In the genomic region with DNA sequence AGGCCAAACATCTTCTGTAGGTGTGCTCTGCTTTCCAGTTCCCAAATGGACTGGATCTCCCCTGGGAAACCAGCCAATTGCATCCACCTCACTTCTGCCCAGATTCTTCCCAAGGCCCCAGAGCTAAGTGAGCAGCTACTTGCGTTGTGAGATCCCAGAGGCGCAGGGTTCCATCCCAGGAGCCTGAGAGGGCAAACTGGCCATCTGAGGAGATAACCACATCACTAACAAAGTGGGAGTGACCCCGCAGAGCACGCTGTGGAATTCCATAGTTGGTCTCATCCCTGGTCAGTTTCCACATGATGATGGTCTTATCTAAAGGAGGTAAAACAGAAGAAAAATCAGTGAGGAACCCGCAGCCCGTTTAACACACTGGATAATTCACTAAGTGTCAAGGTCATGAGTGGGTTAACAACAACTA, we compare ENCODE assay signal across 8 cellular contexts. TPM values are rescaled to one million over a fixed set of nuclear protein-coding genes. Genes with fewer than 3 reads are reported as not detected.
A peak's percentile ranks its signal among the peaks of the same experiment; 100 is the strongest.
DNase-seq lines count a peak whose midpoint lies in the region; ATAC-seq, FAIRE-seq and TF ChIP-seq lines count a peak whose summit lies in the region.

No MANE protein-coding gene starts in this region.

- H4K5ac ChIP-seq in H1 (ENCODE audit: insufficient read length, low read depth, low read length), result no peak overlapping the region

- POLR2A ChIA-PET in CD8-positive, alpha-beta T cell (lab: Charles Lee), result interaction anchor here (1.2 to 8.1 kb wide), 5 partner anchors 9 to 35 kb away, joined by 4 to 94 read pairs (median 4); a partner anchor contains a TSS
- POLR2A ChIA-PET in H1 (lab: Charles Lee; ENCODE audit: partially characterized antibody), result interaction anchor here (0.8 to 34.2 kb wide), 17 partner anchors 4 to 85 kb away, joined by 3 to 1334 read pairs (median 6); a partner anchor contains a TSS

- CTCF ChIA-PET in CD8-positive, alpha-beta T cell (lab: Charles Lee), result interaction anchor here (1.0 to 2.1 kb wide), 5 partner anchors 11 to 52 kb away, joined by 3 to 7 read pairs (median 5); a partner anchor contains a TSS
- CTCF ChIA-PET in H1 (lab: Charles Lee; ENCODE audit: partially characterized antibody), result interaction anchor here (1.0 kb wide), 1 partner anchor 39 kb away, joined by 3 read pairs; no protein-coding TSS in a partner anchor

- H4K8ac ChIP-seq in H1 (ENCODE audit: extremely low read depth, insufficient read depth, low read length), result peak overlapping the region; percentile 39; the same call in 1 of the 2 replicates

- no peak overlapping the region for H3K18ac ChIP-seq in H1 (ENCODE audit: extremely low read depth, low read length)

- H3K14ac ChIP-seq in H1 (ENCODE audit: insufficient read length), result no peak overlapping the region

- peak overlapping the region; percentile 69 for H3K27ac ChIP-seq in CD8-positive, alpha-beta T cell (ENCODE audit: low read depth, low read length)
- peak overlapping the region; percentile 93 for H3K27ac ChIP-seq in OCI-LY3 (ENCODE audit: low read length)
- 0 out of 2 replicates have a peak overlapping the region, but pooled peaks have one; percentile 36 for H3K27ac ChIP-seq in H1 (ENCODE audit: low read depth, low read length)

- no peak for TF ChIP-seq CTCF in CD8-positive, alpha-beta T cell (IDR thresholded peaks at IDR 0.05)
- no peak for TF ChIP-seq CTCF in OCI-LY3 (IDR thresholded peaks at IDR 0.05; ENCODE audit: low read depth, low read length)
- no peak for TF ChIP-seq CTCF in H1 (IDR thresholded peaks at IDR 0.05; ENCODE audit: control extremely low read depth in 1 of 3, insufficient read depth in 1 of 3, low read depth in 1 of 3, low read length in 3 of 3)
- TF ChIP-seq CTCF in neural crest cell (conservative IDR thresholded peaks at IDR 0.05), result no peak

- no peak overlapping the region for H2BK15ac ChIP-seq in H1 (ENCODE audit: low read length)

- H3K4me3 ChIP-seq in CD8-positive, alpha-beta T cell (ENCODE audit: low read depth, low read length), result peak overlapping the region; percentile 76
- peak overlapping the region; percentile 95 for H3K4me3 ChIP-seq in OCI-LY3 (ENCODE audit: low read length)
- H3K4me3 ChIP-seq in H1 (ENCODE audit: extremely low read depth in 1 of 4, insufficient read depth in 2 of 4, low read depth in 3 of 4, low read length in 4 of 4), result peak overlapping the region; percentile 83 to 100 (median 96)

- H2AFZ ChIP-seq in OCI-LY3 (ENCODE audit: low read depth, low read length) (no peak overlapping the region), H1 (ENCODE audit: low read length) (no peak overlapping the region)

- H3K9me3 Mint-ChIP-seq in CD8-positive, alpha-beta T cell, result no peaks in the 10 kb centered on the region
- no peaks in the 10 kb centered on the region for H3K9me3 Mint-ChIP-seq in neural crest cell

- no peaks in the 10 kb centered on the region for H3K27me3 ChIP-seq in CD8-positive, alpha-beta T cell (ENCODE audit: insufficient read depth, low read length)
- H3K27me3 ChIP-seq in OCI-LY3 (ENCODE audit: low read depth, low read length) (no peaks in the 10 kb centered on the region), H1 (replicated peaks in 1 of 4; ENCODE audit: control insufficient read depth in 3 of 4, extremely low read depth in 1 of 4, insufficient read depth in 3 of 4, low read length in 3 of 4) (no peaks in the 10 kb centered on the region)

- 0 out of 2 replicates have a peak overlapping the region, but pooled peaks have one; percentile 32 for H2BK5ac ChIP-seq in H1 (ENCODE audit: low read depth, low read length)

- H3K79me2 ChIP-seq in OCI-LY3 (ENCODE audit: low read length), result peaks cover 65% of the 10 kb centered on the region
- peaks cover 27 to 56% of the 10 kb centered on the region in 2 experiments for H3K79me2 ChIP-seq in H1 (ENCODE audit: control insufficient read depth in 1 of 2, insufficient read depth in 2 of 2, low read length in 2 of 2)

- TF ChIP-seq EP300 in H1 (IDR thresholded peaks at IDR 0.05; ENCODE audit: borderline replicate concordance in 1 of 2, low read depth in 2 of 2, low read length in 2 of 2), result no peak

- peaks cover 32% of the 10 kb centered on the region for H3K4me1 ChIP-seq in CD8-positive, alpha-beta T cell (ENCODE audit: insufficient read depth, low read length)
- H3K4me1 ChIP-seq in OCI-LY3 (ENCODE audit: low read length) (peaks cover 20% of the 10 kb centered on the region), H1 (replicated peaks in 1 of 4; ENCODE audit: control insufficient read depth in 3 of 4, insufficient read depth in 4 of 4, low read length in 3 of 4) (peaks cover 5 to 19% (median 10%) of the 10 kb centered on the region in 4 experiments)

- peaks cover 68% of the 10 kb centered on the region for H3K36me3 Mint-ChIP-seq in CD8-positive, alpha-beta T cell
- peaks cover 42% of the 10 kb centered on the region for H3K36me3 Mint-ChIP-seq in neural crest cell (ENCODE audit: low read depth)

- no peak for TF ChIP-seq RAD21 in H1 (IDR thresholded peaks at IDR 0.05 in 1 of 2, conservative IDR thresholded peaks at IDR 0.05 in 1 of 2; ENCODE audit: low read depth in 2 of 2, low read length in 2 of 2)

- no peak overlapping the region for H2BK120ac ChIP-seq in H1 (replicated peaks; ENCODE audit: low read depth, low read length)

- H3K27ac Mint-ChIP-seq in CD8-positive, alpha-beta T cell, result peak overlapping the region; percentile 99
- peak overlapping the region; percentile 100 for H3K27ac Mint-ChIP-seq in neural crest cell (ENCODE audit: unreplicated experiment)

- no peak overlapping the region for H2BK12ac ChIP-seq in H1 (ENCODE audit: low read depth, low read length)

- no peak; a peak in 1 of 3 replicates for TF ChIP-seq POLR2A in H1 (IDR thresholded peaks at IDR 0.05; ENCODE audit: control extremely low read depth in 1 of 2, low read depth in 2 of 2, low read length in 2 of 2)

- 58% methylated on average over 6 of the region's 6 CpGs; no CpG with 5 or more reads in 1 of the 2 experiments for WGBS in H1 (ENCODE audit: extremely low coverage in 1 of 2, insufficient coverage in 1 of 2, insufficient read length in 1 of 2, insufficient replicate concordance in 2 of 2, low coverage in 1 of 2, low lambda C conversion rate in 2 of 2, missing lambda C conversion rate in 1 of 2), 2 experiments

- no peak for FAIRE-seq in H1 (lab: Jason Lieb, UNC)

- no peak overlapping the region for H3K23ac ChIP-seq in H1 (ENCODE audit: insufficient read length)

- H3K4me2 ChIP-seq in OCI-LY3 (ENCODE audit: low read length) (peak overlapping the region; percentile 89), H1 (ENCODE audit: insufficient read depth in 1 of 2, low read depth in 2 of 2, low read length in 2 of 2) (peak overlapping the region; percentile 81 to 97)

- H3K56ac ChIP-seq in H1 (replicated peaks; ENCODE audit: insufficient read length, low read depth, low read length), result no peak overlapping the region

- H3K23me2 ChIP-seq in H1 (ENCODE audit: low read depth, low read length), result peaks cover 9% of the 10 kb centered on the region; the same call in 1 of the 2 replicates

- H3K9ac ChIP-seq in OCI-LY3 (ENCODE audit: low read length) (peak overlapping the region; percentile 95), H1 (replicated peaks in 1 of 4; ENCODE audit: extremely low read depth in 1 of 4, low read depth in 3 of 4, low read length in 3 of 4) (peak overlapping the region in 3 of 4 experiments; percentile 97 to 99 (median 99); a peak in 6 of 7 replicates)

- H3K9me3 ChIP-seq in CD8-positive, alpha-beta T cell (ENCODE audit: low read length), result no peaks in the 10 kb centered on the region
- H3K9me3 ChIP-seq in OCI-LY3 (ENCODE audit: insufficient read depth, low read length), result no peaks in the 10 kb centered on the region
- no peaks in the 10 kb centered on the region for H3K9me3 ChIP-seq in H1 (ENCODE audit: insufficient read depth in 2 of 2, low read depth in 1 of 2, low read length in 1 of 2)

- H3K27me3 Mint-ChIP-seq in CD8-positive, alpha-beta T cell (ENCODE audit: low read depth), result no peaks in the 10 kb centered on the region
- H3K27me3 Mint-ChIP-seq in neural crest cell (ENCODE audit: low read depth), result peaks cover 6% of the 10 kb centered on the region

- H3K4me1 Mint-ChIP-seq in CD8-positive, alpha-beta T cell (ENCODE audit: low read depth), result peaks cover 74% of the 10 kb centered on the region
- peaks cover 58% of the 10 kb centered on the region for H3K4me1 Mint-ChIP-seq in neural crest cell

- no peak overlapping the region for H4K91ac ChIP-seq in H1 (replicated peaks; ENCODE audit: insufficient read length, low read length)

- H3K4ac ChIP-seq in H1 (replicated peaks; ENCODE audit: insufficient read length, low read depth, low read length), result no peak overlapping the region

- ATAC-seq in CD8-positive, alpha-beta T cell, result no peak
- ATAC-seq in GM21423 (IDR thresholded peaks at IDR 0.05; ENCODE audit: unreplicated experiment), result no peak

- no peak overlapping the region for H2BK20ac ChIP-seq in H1 (ENCODE audit: low read length)

- peak overlapping the region; percentile 95 for H3K4me3 Mint-ChIP-seq in CD8-positive, alpha-beta T cell
- peak overlapping the region; percentile 100 for H3K4me3 Mint-ChIP-seq in neural crest cell

- H3K79me1 ChIP-seq in H1 (ENCODE audit: low read depth, low read length), result peaks cover 10% of the 10 kb centered on the region

- H4K20me1 ChIP-seq in OCI-LY3 (ENCODE audit: insufficient read depth, low read length) (peaks cover 46% of the 10 kb centered on the region), H1 (replicated peaks in 1 of 2; ENCODE audit: control insufficient read depth in 1 of 2, insufficient read depth in 2 of 2, low read length in 2 of 2) (peaks cover 26 to 30% of the 10 kb centered on the region in 2 experiments)

- intact Hi-C loops in CD8-positive, alpha-beta T cell (cut with DNase I, micrococcal nuclease), result loop anchor here in 1 of 2 experiments (2.0 kb wide), 1 partner anchor 51 kb away; no protein-coding TSS in a partner anchor
- intact Hi-C loops in posterior vena cava (cut with DNase I), result loop anchor here in 1 of 2 donors (10.0 kb wide), 2 partner anchors 57 to 377 kb away; a partner anchor contains a TSS

- no peak for DNase-seq in CD8-positive, alpha-beta T cell
- DNase-seq in H1 (ENCODE audit: low read depth in 1 of 2, low spot score in 2 of 2) (no peak), neural crest cell (ENCODE audit: low read depth, low spot score) (no peak), NCI-H526 (lab: John Stamatoyannopoulos, UW) (no peak), NCI-H2171 treated with DMSO at 0.1 percent for 48 hours (lab: John Stamatoyannopoulos, UW) (no peak), posterior vena cava (ENCODE audit: low spot score) (no peak)

- H2AK5ac ChIP-seq in H1 (ENCODE audit: low read depth, low read length), result no peak overlapping the region

- H3K36me3 ChIP-seq in CD8-positive, alpha-beta T cell (ENCODE audit: insufficient read depth, low read length), result peaks cover 42% of the 10 kb centered on the region
- H3K36me3 ChIP-seq in OCI-LY3 (replicated peaks; ENCODE audit: low read depth, low read length) (peaks cover 51% of the 10 kb centered on the region), H1 (ENCODE audit: control insufficient read depth in 2 of 4, insufficient read depth in 4 of 4, low read length in 3 of 4) (peaks cover 52 to 63% (median 57%) of the 10 kb centered on the region in 4 experiments)

RNA-seq across cellular contexts. Expression of a gene that starts 1.7 kb away (rescaled TPM):
- 1,000 to 10,000 TPM; 2,370 to 2,438 TPM for total RNA-seq in CD8-positive, alpha-beta T cell
- 2,564 and 2,589 TPM in 2 replicates for total RNA-seq in H1 (2021; fragmentation: NEBNext Ultra II Directional; extraction: Animal tissue kit (Norgen Biotek cat#: 25700))
- 7,578 and 7,971 TPM in 2 replicates for polyA plus RNA-seq in H1 (2011; rRNA removed)
- polyA plus RNA-seq in H1 (2011; cell fraction: cytosol; rRNA removed), result 6,759 TPM
- 7,543 TPM for polyA plus RNA-seq in H1 (2011; cell fraction: nucleus; rRNA removed)
- 3,817 to 4,876 TPM (median 4,535 TPM) in 4 replicates for polyA plus RNA-seq in H1 (2012, experiment 1 of 2)
- 4,888 TPM for polyA plus RNA-seq in H1 (2012, experiment 2 of 2)
- polyA plus RNA-seq in H1 (2013, experiment 1 of 2), result 2,646 TPM
- polyA plus RNA-seq in H1 (2013, experiment 2 of 2), result 2,607 TPM
- polyA minus RNA-seq in H1 (2011; rRNA and poly(A)+ RNA removed), result 7,141 and 7,318 TPM in 2 replicates
- 3,305 TPM for polyA minus RNA-seq in H1 (2011; cell fraction: cytosol; rRNA and poly(A)+ RNA removed)
- polyA minus RNA-seq in H1 (2011; cell fraction: nucleus; rRNA and poly(A)+ RNA removed), result 3,286 TPM
- total RNA-seq in neural crest cell, result 2,359 and 2,449 TPM in 2 replicates
- 1,000 to 10,000 TPM; 1,013 to 1,030 TPM for total RNA-seq in posterior vena cava

RNA-seq across cellular contexts. Expression of a gene that starts 18.9 kb away (rescaled TPM):
- total RNA-seq in CD8-positive, alpha-beta T cell, result 10 to 100 TPM; 23.7 to 28.8 TPM
- 5.7 and 6.2 TPM in 2 replicates for total RNA-seq in H1 (2021; fragmentation: NEBNext Ultra II Directional; extraction: Animal tissue kit (Norgen Biotek cat#: 25700))
- 2.3 and 4.2 TPM in 2 replicates for polyA plus RNA-seq in H1 (2011; rRNA removed)
- 6.2 TPM for polyA plus RNA-seq in H1 (2011; cell fraction: cytosol; rRNA removed)
- polyA plus RNA-seq in H1 (2011; cell fraction: nucleus; rRNA removed), result 6.8 TPM
- 8.8 to 10.6 TPM (median 9.8 TPM) in 4 replicates for polyA plus RNA-seq in H1 (2012, experiment 1 of 2)
- polyA plus RNA-seq in H1 (2012, experiment 2 of 2), result 0.70 TPM
- polyA plus RNA-seq in H1 (2013, experiment 1 of 2), result 5.1 TPM
- 4.3 TPM for polyA plus RNA-seq in H1 (2013, experiment 2 of 2)
- 5.5 and 6.2 TPM in 2 replicates for polyA minus RNA-seq in H1 (2011; rRNA and poly(A)+ RNA removed)
- polyA minus RNA-seq in H1 (2011; cell fraction: cytosol; rRNA and poly(A)+ RNA removed), result 2.3 TPM
- 4.6 TPM for polyA minus RNA-seq in H1 (2011; cell fraction: nucleus; rRNA and poly(A)+ RNA removed)
- 9.0 TPM in 2 replicates for total RNA-seq in neural crest cell
- 10 to 100 TPM in 1 of 2 donors, 1 to 10 TPM in 1; 9.5 to 12.1 TPM for total RNA-seq in posterior vena cava

RNA-seq across cellular contexts. Expression of a gene that starts 19.0 kb away (rescaled TPM):
- total RNA-seq in CD8-positive, alpha-beta T cell, result 10 to 100 TPM; 20.9 to 22.2 TPM
- total RNA-seq in H1 (2021; fragmentation: NEBNext Ultra II Directional; extraction: Animal tissue kit (Norgen Biotek cat#: 25700)), result 21.2 and 21.6 TPM in 2 replicates
- polyA plus RNA-seq in H1 (2011; rRNA removed), result 12.9 and 18.0 TPM in 2 replicates
- 19.8 TPM for polyA plus RNA-seq in H1 (2011; cell fraction: cytosol; rRNA removed)
- 79.7 TPM for polyA plus RNA-seq in H1 (2011; cell fraction: nucleus; rRNA removed)
- 19.4 to 26.5 TPM (median 23.3 TPM) in 4 replicates for polyA plus RNA-seq in H1 (2012, experiment 1 of 2)
- polyA plus RNA-seq in H1 (2012, experiment 2 of 2), result 10.8 TPM
- 15.0 TPM for polyA plus RNA-seq in H1 (2013, experiment 1 of 2)
- polyA plus RNA-seq in H1 (2013, experiment 2 of 2), result 13.5 TPM
- 4.7 and 7.7 TPM in 2 replicates for polyA minus RNA-seq in H1 (2011; rRNA and poly(A)+ RNA removed)
- polyA minus RNA-seq in H1 (2011; cell fraction: cytosol; rRNA and poly(A)+ RNA removed), result 6.7 TPM
- polyA minus RNA-seq in H1 (2011; cell fraction: nucleus; rRNA and poly(A)+ RNA removed), result 19.8 TPM
- 34.5 and 39.1 TPM in 2 replicates for total RNA-seq in neural crest cell
- total RNA-seq in posterior vena cava, result 10 to 100 TPM; 15.2 to 20.4 TPM

RNA-seq across cellular contexts. Expression of a gene that starts 37.0 kb away (rescaled TPM):
- under 1 TPM; 0.72 to 0.95 TPM for total RNA-seq in CD8-positive, alpha-beta T cell
- 0.44 and 0.47 TPM in 2 replicates for total RNA-seq in H1 (2021; fragmentation: NEBNext Ultra II Directional; extraction: Animal tissue kit (Norgen Biotek cat#: 25700))
- 0.36 and 0.57 TPM in 2 replicates for polyA plus RNA-seq in H1 (2011; rRNA removed)
- polyA plus RNA-seq in H1 (2011; cell fraction: cytosol; rRNA removed), result 0.62 TPM
- polyA plus RNA-seq in H1 (2011; cell fraction: nucleus; rRNA removed), result 0.54 TPM
- 0.35 to 1.0 TPM (median 0.45 TPM) in 4 replicates for polyA plus RNA-seq in H1 (2012, experiment 1 of 2)
- polyA plus RNA-seq in H1 (2012, experiment 2 of 2), result 0.55 TPM
- 0.53 TPM for polyA plus RNA-seq in H1 (2013, experiment 1 of 2)
- polyA plus RNA-seq in H1 (2013, experiment 2 of 2), result 0.28 TPM
- polyA minus RNA-seq in H1 (2011; rRNA and poly(A)+ RNA removed), result 0.05 TPM in 1 of 2 replicates, not detected in the other
- not detected for polyA minus RNA-seq in H1 (2011; cell fraction: cytosol; rRNA and poly(A)+ RNA removed)
- polyA minus RNA-seq in H1 (2011; cell fraction: nucleus; rRNA and poly(A)+ RNA removed), result 0.60 TPM
- total RNA-seq in neural crest cell (not detected in 2 replicates), posterior vena cava (1 to 10 TPM; 3.1 to 3.5 TPM)

Comparison
In these comparisons a context has a peak if more than half of its experiments do, and no peak if none do; other contexts are left out.
1. H3K27ac ChIP-seq: peak in every context shown above with its lines; median percentile 93 in OCI-LY3; 69 in CD8-positive, alpha-beta T cell; 36 in H1.